ENCODE assay signal across 22 cellular contexts in genomic region chr15:31079519-31079918, GRCh38. TPM values are rescaled to one million over a fixed set of nuclear protein-coding genes. Genes with fewer than 3 reads are reported as not detected.
A peak's percentile ranks its signal among the peaks of the same experiment; 100 is the strongest.
DNase-seq lines count a peak whose midpoint lies in the region; ATAC-seq, FAIRE-seq and TF ChIP-seq lines count a peak whose summit lies in the region.
"Had no signal": no experiment of that assay in that cellular context is flagged by ENCODE, and none has a peak within 500 bp of the region (broad histone marks: within the 10 kb centered on the region; RNA-seq: fewer than 3 reads in every experiment).

No MANE protein-coding gene starts in this region.

- H3K23ac ChIP-seq in H1 (ENCODE audit: insufficient read length) = no peak overlapping the region

- H3K23me2 ChIP-seq in H1 (ENCODE audit: low read depth, low read length) = peaks cover 3% of the 10 kb centered on the region

- H3K4me3 ChIP-seq in BJ (ENCODE audit: low read depth, low read length) = no peak overlapping the region
- peak overlapping the region; percentile 43; the same call in 1 of the 2 replicates for H3K4me3 ChIP-seq in HUES6 (ENCODE audit: low read depth, low read length)
- peak overlapping the region in 2 of 4 experiments; percentile 19 to 27; a peak in 3 of 8 replicates for H3K4me3 ChIP-seq in H1 (ENCODE audit: extremely low read depth in 1 of 4, insufficient read depth in 2 of 4, low read depth in 3 of 4, low read length in 4 of 4)
- no peak overlapping the region for H3K4me3 ChIP-seq in left lung
- no peak overlapping the region for H3K4me3 ChIP-seq in psoas muscle
- H3K4me3 ChIP-seq: lung, PC-9, sigmoid colon, tibial artery had no signal

- H3K36me3 ChIP-seq in BJ (ENCODE audit: control insufficient read depth, insufficient read depth, low read length) = no peaks in the 10 kb centered on the region; the same call in 1 of the 2 replicates
- H3K36me3 ChIP-seq in HUES6 (ENCODE audit: control insufficient read depth, insufficient read depth, low read length) = no peaks in the 10 kb centered on the region
- no peaks in the 10 kb centered on the region for H3K36me3 ChIP-seq in H1 (ENCODE audit: control insufficient read depth in 2 of 4, insufficient read depth in 4 of 4, low read length in 3 of 4)
- H3K36me3 ChIP-seq in left lung = no peaks in the 10 kb centered on the region
- H3K36me3 ChIP-seq in psoas muscle (ENCODE audit: insufficient read depth in 1 of 2, low read depth in 1 of 2) = no peaks in the 10 kb centered on the region
- H3K36me3 ChIP-seq: sigmoid colon, tibial artery had no signal

- H4K5ac ChIP-seq in H1 (ENCODE audit: insufficient read length, low read depth, low read length) = no peak overlapping the region

- H3K9me3 ChIP-seq in HUES6 (ENCODE audit: control insufficient read depth, insufficient read depth, low read depth, low read length) = no peaks in the 10 kb centered on the region
- no peaks in the 10 kb centered on the region for H3K9me3 ChIP-seq in H1 (ENCODE audit: insufficient read depth in 2 of 2, low read depth in 1 of 2, low read length in 1 of 2)
- H3K9me3 ChIP-seq in left lung = no peaks in the 10 kb centered on the region
- H3K9me3 ChIP-seq in psoas muscle = no peaks in the 10 kb centered on the region
- H3K9me3 ChIP-seq: sigmoid colon, SK-N-SH, tibial artery had no signal

- H2BK20ac ChIP-seq in H1 (ENCODE audit: low read length) = no peak overlapping the region; the same call in 1 of the 2 replicates

- POLR2A ChIA-PET in BJ (lab: Charles Lee) (no interaction called here), H1 (lab: Charles Lee; ENCODE audit: partially characterized antibody) (no interaction called here)

- intact Hi-C loops in left lung (cut with DNase I) = no loop called here
- intact Hi-C loops in psoas muscle (cut with DNase I) = loop anchor here in 1 of 2 donors (10.0 kb wide), 1 partner anchor 85 kb away; the partner anchor contains the start of gene MTMR10

- no peak overlapping the region for H4K91ac ChIP-seq in H1 (replicated peaks; ENCODE audit: insufficient read length, low read length)

- H4K8ac ChIP-seq in H1 (ENCODE audit: extremely low read depth, insufficient read depth, low read length) = no peak overlapping the region

- H3K27me3 ChIP-seq in BJ (ENCODE audit: control insufficient read depth, insufficient read depth, low read length) = no peaks in the 10 kb centered on the region
- H3K27me3 ChIP-seq in HUES6 (ENCODE audit: control insufficient read depth, insufficient read depth, low read length) = no peaks in the 10 kb centered on the region
- peaks cover 0 to 2% (median 1%) of the 10 kb centered on the region in 4 experiments; a peak in 3 of 7 replicates for H3K27me3 ChIP-seq in H1 (replicated peaks in 1 of 4; ENCODE audit: control insufficient read depth in 3 of 4, extremely low read depth in 1 of 4, insufficient read depth in 3 of 4, low read length in 3 of 4)
- no peaks in the 10 kb centered on the region for H3K27me3 ChIP-seq in left lung
- peaks cover 0 to 2% (median 0%) of the 10 kb centered on the region in 3 donors for H3K27me3 ChIP-seq in psoas muscle (ENCODE audit: insufficient read depth in 3 of 3, low read length in 2 of 3)

- no peak overlapping the region for H3K4ac ChIP-seq in H1 (replicated peaks; ENCODE audit: insufficient read length, low read depth, low read length)

- TF ChIP-seq EP300 in H1 (IDR thresholded peaks at IDR 0.05; ENCODE audit: borderline replicate concordance in 1 of 2, low read depth in 2 of 2, low read length in 2 of 2) = no peak

- H3K9ac ChIP-seq in HUES6 (ENCODE audit: low read length) (peak overlapping the region; percentile 77), H1 (replicated peaks in 1 of 4; ENCODE audit: extremely low read depth in 1 of 4, low read depth in 3 of 4, low read length in 3 of 4) (no peak overlapping the region)
- H3K9ac ChIP-seq: SK-N-SH had no signal

- FAIRE-seq in H1 (lab: Jason Lieb, UNC) = peak; percentile 84
- FAIRE-seq: colon had no signal

- no peak for TF ChIP-seq CTCF in BJ (IDR thresholded peaks at IDR 0.05; ENCODE audit: insufficient read depth, low read depth, low read length)
- no peak for TF ChIP-seq CTCF in H1 (IDR thresholded peaks at IDR 0.05; ENCODE audit: control extremely low read depth in 1 of 3, insufficient read depth in 1 of 3, low read depth in 1 of 3, low read length in 3 of 3)
- no peak for TF ChIP-seq CTCF in left lung (IDR thresholded peaks at IDR 0.05)
- TF ChIP-seq CTCF in psoas muscle (IDR thresholded peaks at IDR 0.05) = no peak

- H2AK5ac ChIP-seq in H1 (ENCODE audit: low read depth, low read length) = no peak overlapping the region

- peak overlapping the region; percentile 49; the same call in 1 of the 2 replicates for H3K18ac ChIP-seq in H1 (ENCODE audit: extremely low read depth, low read length)

- 50% methylated on average over 2 of the region's 2 CpGs; no CpG with 5 or more reads in 1 of the 2 experiments for WGBS in H1 (ENCODE audit: extremely low coverage in 1 of 2, insufficient coverage in 1 of 2, insufficient read length in 1 of 2, insufficient replicate concordance in 2 of 2, low coverage in 1 of 2, low lambda C conversion rate in 2 of 2, missing lambda C conversion rate in 1 of 2), 2 experiments
- WGBS in psoas muscle, 3 donors = 77 to 80% (median 78%) methylated on average over 2 of the region's 2 CpGs

- no peaks in the 10 kb centered on the region for H3K79me1 ChIP-seq in H1 (ENCODE audit: low read depth, low read length)

- no peak overlapping the region for H3K14ac ChIP-seq in H1 (ENCODE audit: insufficient read length)

- DNase-seq in BJ (ENCODE audit: low read depth) (peak; percentile 86), H1 (ENCODE audit: low read depth in 1 of 2, low spot score in 2 of 2) (peak in 1 of 2 experiments; percentile 73), left lung (no peak), psoas muscle (no peak)
- DNase-seq in activated CD8-positive, alpha-beta memory T cell treated with anti-CD3 and anti-CD28 coated beads for 24 hours = no peak
- DNase-seq: activated CD4-positive, alpha-beta T cell treated with anti-CD3 and anti-CD28 coated beads, Interleukin-2, amount 50 U/mL, for 1 hour; activated naive CD8-positive, alpha-beta T cell treated with anti-CD3 and anti-CD28 coated beads, Interleukin-2, amount 10 ng/mL, durations not matched to agents 7 days and 5 days; activated T-cell treated with anti-CD3 and anti-CD28 coated beads, Interleukin-2, amount 50 U/mL, for 4 hours; erythroblast; NCI-H1417; NCI-H446; PC-9; sigmoid colon; SK-N-SH; stimulated activated CD4-positive, alpha-beta T cell treated with anti-CD3 and anti-CD28 coated beads, Interleukin-4, amount 100 ng/mL, for 24 hours; tibial artery had no signal

- no peaks in the 10 kb centered on the region for H3K79me2 ChIP-seq in H1 (ENCODE audit: control insufficient read depth in 1 of 2, insufficient read depth in 2 of 2, low read length in 2 of 2)

- no peak overlapping the region for H2BK120ac ChIP-seq in H1 (replicated peaks; ENCODE audit: low read depth, low read length)

- 0 out of 2 replicates have a peak overlapping the region, but pooled peaks have one; percentile 57 for H2BK5ac ChIP-seq in H1 (ENCODE audit: low read depth, low read length)

- H3K4me2 ChIP-seq in H1 (ENCODE audit: insufficient read depth in 1 of 2, low read depth in 2 of 2, low read length in 2 of 2) = peak overlapping the region; percentile 53 to 71
- H3K4me2 ChIP-seq: PC-9, SK-N-SH had no signal

- peak overlapping the region; percentile 53 for H3K27ac ChIP-seq in HUES6 (ENCODE audit: low read depth, low read length)
- H3K27ac ChIP-seq in H1 (ENCODE audit: low read depth, low read length) = no peak overlapping the region
- H3K27ac ChIP-seq in left lung = peak overlapping the region in 1 of 2 donors; percentile 1
- no peak overlapping the region for H3K27ac ChIP-seq in psoas muscle
- H3K27ac ChIP-seq: PC-9, sigmoid colon, tibial artery had no signal

- H2BK12ac ChIP-seq in H1 (ENCODE audit: low read depth, low read length) = peak overlapping the region; percentile 5; the same call in 1 of the 2 replicates

- no peak for TF ChIP-seq RAD21 in H1 (IDR thresholded peaks at IDR 0.05 in 1 of 2, conservative IDR thresholded peaks at IDR 0.05 in 1 of 2; ENCODE audit: low read depth in 2 of 2, low read length in 2 of 2)

- H3K4me1 ChIP-seq in HUES6 (ENCODE audit: control insufficient read depth, insufficient read depth, low read length) (peaks cover 64% of the 10 kb centered on the region), H1 (replicated peaks in 1 of 4; ENCODE audit: control insufficient read depth in 3 of 4, insufficient read depth in 4 of 4, low read length in 3 of 4) (peaks cover 10 to 39% (median 22%) of the 10 kb centered on the region in 4 experiments), left lung (peaks cover 0 to 15% of the 10 kb centered on the region in 2 donors), psoas muscle (no peaks in the 10 kb centered on the region)
- H3K4me1 ChIP-seq: sigmoid colon, tibial artery had no signal

- no peak overlapping the region for H3K56ac ChIP-seq in H1 (replicated peaks; ENCODE audit: insufficient read length, low read depth, low read length)

- TF ChIP-seq POLR2A in H1 (IDR thresholded peaks at IDR 0.05; ENCODE audit: control extremely low read depth in 1 of 2, low read depth in 2 of 2, low read length in 2 of 2) = no peak

- no peak overlapping the region for H2AFZ ChIP-seq in H1 (ENCODE audit: low read length)
- H2AFZ ChIP-seq: PC-9 had no signal

- peaks cover 0 to 2% of the 10 kb centered on the region in 2 experiments for H4K20me1 ChIP-seq in H1 (replicated peaks in 1 of 2; ENCODE audit: control insufficient read depth in 1 of 2, insufficient read depth in 2 of 2, low read length in 2 of 2)

- CTCF ChIA-PET in BJ (lab: Yijun Ruan, JAX) (interaction anchor here (0.7 to 1.6 kb wide), 2 partner anchors 10 to 40 kb away, joined by 3 to 5 read pairs; no protein-coding TSS in a partner anchor), H1 (lab: Charles Lee; ENCODE audit: partially characterized antibody) (no interaction called here)

- no peak overlapping the region for H2BK15ac ChIP-seq in H1 (ENCODE audit: low read length)

- ATAC-seq in left lung (peak; percentile 66), GM21423 (IDR thresholded peaks at IDR 0.05; ENCODE audit: unreplicated experiment) (no peak), psoas muscle (no peak), HG03442 (IDR thresholded peaks at IDR 0.05; ENCODE audit: unreplicated experiment) (no peak)
- ATAC-seq: activated T-cell treated with anti-CD3 and anti-CD28 coated beads, Interleukin-2, amount 50 U/mL, for 4 hours had no signal

RNA-seq across cellular contexts. Expression of gene TRPM1, which starts 22.0 kb away (rescaled TPM):
- polyA plus RNA-seq in BJ (2011; rRNA removed) = 0.18 and 0.44 TPM in 2 replicates
- polyA minus RNA-seq in BJ (2011; rRNA and poly(A)+ RNA removed) = not detected in 2 replicates
- total RNA-seq in H1 (2021; fragmentation: NEBNext Ultra II Directional; extraction: Animal tissue kit (Norgen Biotek cat#: 25700)) = not detected in 2 replicates
- 0.05 and 0.16 TPM in 2 replicates for polyA plus RNA-seq in H1 (2011; rRNA removed)
- 0.08 TPM for polyA plus RNA-seq in H1 (2011; cell fraction: cytosol; rRNA removed)
- 0.21 TPM for polyA plus RNA-seq in H1 (2011; cell fraction: nucleus; rRNA removed)
- 0.07 to 0.17 TPM in 2 of 4 replicates, not detected in the others for polyA plus RNA-seq in H1 (2012, experiment 1 of 2)
- not detected for polyA plus RNA-seq in H1 (2012, experiment 2 of 2)
- 0.24 TPM for polyA plus RNA-seq in H1 (2013, experiment 1 of 2)
- polyA plus RNA-seq in H1 (2013, experiment 2 of 2) = 0.33 TPM
- 0.12 and 0.25 TPM in 2 replicates for polyA minus RNA-seq in H1 (2011; rRNA and poly(A)+ RNA removed)
- polyA minus RNA-seq in H1 (2011; cell fraction: cytosol; rRNA and poly(A)+ RNA removed) = not detected
- not detected for polyA minus RNA-seq in H1 (2011; cell fraction: nucleus; rRNA and poly(A)+ RNA removed)
- not detected for total RNA-seq in left lung
- not detected for total RNA-seq in psoas muscle
- under 1 TPM in 1 of 3 donors, not detected in 2; 0.03 TPM for polyA plus RNA-seq in psoas muscle
- total RNA-seq: activated naive CD8-positive, alpha-beta T cell treated with anti-CD3 and anti-CD28 coated beads, Interleukin-2, amount 10 ng/mL, durations not matched to agents 7 days and 5 days; activated T-cell treated with anti-CD3 and anti-CD28 coated beads, Interleukin-2, amount 50 U/mL, for 4 hours; lung; neural crest cell; PC-9; sigmoid colon had no signal
- polyA plus RNA-seq: SK-N-SH had no signal
